Comparison of ENCODE assay signal across 10 cellular contexts in the genomic region with DNA sequence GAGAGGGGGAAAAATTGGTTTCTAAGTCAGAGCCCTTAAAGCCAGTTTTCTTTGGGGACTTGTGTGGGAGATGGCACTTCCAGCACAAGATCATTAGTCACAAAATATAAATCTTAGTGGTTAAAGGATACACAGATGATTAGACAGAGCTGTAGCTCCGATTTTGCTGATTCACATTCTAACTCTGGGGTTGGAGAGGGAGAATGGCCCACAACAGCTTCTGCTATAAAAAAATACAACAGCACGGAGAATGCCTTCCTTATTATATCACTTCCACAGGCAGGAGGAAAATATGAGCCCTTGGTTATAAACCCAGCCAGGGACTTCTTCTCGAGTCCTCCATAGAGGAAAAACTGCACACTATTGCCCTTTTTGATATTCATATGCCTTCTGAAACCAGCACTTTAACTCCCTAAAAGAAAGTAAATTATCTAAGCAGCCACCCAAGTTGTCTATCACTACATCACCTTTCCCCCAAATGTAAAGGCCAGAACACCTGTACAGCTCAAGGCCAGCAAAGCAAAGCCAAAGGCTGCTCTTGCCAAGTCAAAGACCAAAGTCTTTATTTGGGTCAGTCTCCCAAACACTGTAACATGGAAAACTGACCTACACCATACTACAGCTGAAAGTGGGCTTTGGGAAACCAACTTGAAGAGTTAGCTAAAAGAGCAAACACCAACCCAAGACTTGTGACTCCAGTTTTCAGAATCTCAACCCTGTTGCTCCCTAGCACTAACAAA. TPM values are rescaled to one million over a fixed set of nuclear protein-coding genes. Genes with fewer than 3 reads are reported as not detected.
DNase-seq lines count a peak whose midpoint lies in the region; ATAC-seq, FAIRE-seq and TF ChIP-seq lines count a peak whose summit lies in the region.
"Had no signal": no experiment of that assay in that cellular context is flagged by ENCODE, and none has a peak within 500 bp of the region (broad histone marks: within the 10 kb centered on the region; RNA-seq: fewer than 3 reads in every experiment).

No MANE protein-coding gene starts in this region.

- H3K27ac ChIP-seq in ascending aorta, result peak overlapping the region; percentile 54 to 56
- peak overlapping the region; percentile 35 to 42 for H3K27ac ChIP-seq in liver (ENCODE audit: low read depth in 1 of 2, low read length in 2 of 2)
- no peak overlapping the region for H3K27ac ChIP-seq in kidney (ENCODE audit: low read depth in 2 of 2, low read length in 2 of 2)

- peaks cover 26 to 28% of the 10 kb centered on the region in 2 donors for H3K36me3 ChIP-seq in ascending aorta
- peaks cover 4 to 15% (median 9%) of the 10 kb centered on the region in 4 donors for H3K36me3 ChIP-seq in liver (ENCODE audit: control insufficient read depth in 4 of 4, insufficient read depth in 3 of 4, low read depth in 1 of 4, low read length in 3 of 4)
- H3K36me3 ChIP-seq in kidney (ENCODE audit: control insufficient read depth in 1 of 2, insufficient read depth in 2 of 2, low read length in 2 of 2), result peaks cover 9% of the 10 kb centered on the region in 2 donors

- H3K4me1 Mint-ChIP-seq in stimulated activated naive CD8-positive, alpha-beta T cell treated with anti-CD3 and anti-CD28 coated beads, Interleukin-15, Interleukin-2, amounts not matched to agents 100 ng/mL and 50 ng/mL, for 24 hours (ENCODE audit: low read depth), result peaks cover 49% of the 10 kb centered on the region

- no peak for FAIRE-seq in kidney (lab: Jason Lieb, UNC)

- ATAC-seq in stimulated activated naive CD8-positive, alpha-beta T cell treated with anti-CD3 and anti-CD28 coated beads, Interleukin-15, Interleukin-2, amounts not matched to agents 100 U/mL and 50 U/mL, for 24 hours, result no peak

- no peaks in the 10 kb centered on the region for H3K27me3 Mint-ChIP-seq in stimulated activated naive CD8-positive, alpha-beta T cell treated with anti-CD3 and anti-CD28 coated beads, Interleukin-15, Interleukin-2, amounts not matched to agents 100 ng/mL and 50 ng/mL, for 24 hours

- H3K27me3 ChIP-seq in ascending aorta (no peaks in the 10 kb centered on the region), liver (ENCODE audit: control insufficient read depth in 4 of 4, insufficient read depth in 4 of 4, low read length in 3 of 4) (no peaks in the 10 kb centered on the region)
- H3K27me3 ChIP-seq: sigmoid colon had no signal

- no peak overlapping the region for H3K4me3 Mint-ChIP-seq in stimulated activated naive CD8-positive, alpha-beta T cell treated with anti-CD3 and anti-CD28 coated beads, Interleukin-15, Interleukin-2, amounts not matched to agents 100 ng/mL and 50 ng/mL, for 24 hours

- no peak for TF ChIP-seq CTCF in ascending aorta (IDR thresholded peaks at IDR 0.05)
- TF ChIP-seq CTCF in liver (IDR thresholded peaks at IDR 0.05; ENCODE audit: low read depth, low read length, missing input control), result no peak
- TF ChIP-seq CTCF in kidney (IDR thresholded peaks at IDR 0.05; ENCODE audit: borderline replicate concordance, extremely low read depth, insufficient read depth), result no peak

- intact Hi-C loops in ascending aorta (cut with DNase I), result no loop called here
- intact Hi-C loops in kidney (cut with DNase I), result no loop called here

- H3K9me3 Mint-ChIP-seq in stimulated activated naive CD8-positive, alpha-beta T cell treated with anti-CD3 and anti-CD28 coated beads, Interleukin-15, Interleukin-2, amounts not matched to agents 100 ng/mL and 50 ng/mL, for 24 hours, result no peaks in the 10 kb centered on the region

- peaks cover 39% of the 10 kb centered on the region for H3K36me3 Mint-ChIP-seq in stimulated activated naive CD8-positive, alpha-beta T cell treated with anti-CD3 and anti-CD28 coated beads, Interleukin-15, Interleukin-2, amounts not matched to agents 100 ng/mL and 50 ng/mL, for 24 hours (ENCODE audit: low read depth)

- H3K9ac ChIP-seq in liver (ENCODE audit: low read depth in 1 of 2, low read length in 2 of 2), result no peak overlapping the region
- H3K9ac ChIP-seq in kidney (ENCODE audit: low read length in 2 of 2), result no peak overlapping the region

- DNase-seq in stimulated activated naive CD8-positive, alpha-beta T cell treated with anti-CD3 and anti-CD28 coated beads, Interleukin-15, Interleukin-2, amounts not matched to agents 100 U/mL and 50 U/mL, for 24 hours, result no peak
- DNase-seq in ascending aorta (ENCODE audit: low spot score in 2 of 2), result no peak
- no peak for DNase-seq in cerebellum (ENCODE audit: low spot score)
- DNase-seq in activated CD8-positive, alpha-beta memory T cell treated with anti-CD3 and anti-CD28 coated beads, Interleukin-2, amount 50 U/mL, for 48 hours, result no peak
- no peak for DNase-seq in medulla oblongata (ENCODE audit: extremely low spot score)
- DNase-seq in kidney, result no peak
- DNase-seq: NCI-H526, sigmoid colon had no signal

- H3K4me3 ChIP-seq in ascending aorta, result peak overlapping the region in 1 of 2 donors; percentile 9
- H3K4me3 ChIP-seq in liver (ENCODE audit: low read depth in 1 of 3, low read length in 3 of 3), result no peak overlapping the region
- H3K4me3 ChIP-seq in kidney (ENCODE audit: low read length in 2 of 2), result no peak overlapping the region
- H3K4me3 ChIP-seq: sigmoid colon had no signal

- H3K9me3 ChIP-seq in ascending aorta (no peaks in the 10 kb centered on the region), liver (ENCODE audit: control insufficient read depth in 4 of 4, low read length in 3 of 4) (no peaks in the 10 kb centered on the region), kidney (ENCODE audit: control insufficient read depth in 1 of 2, low read length in 2 of 2) (no peaks in the 10 kb centered on the region)
- H3K9me3 ChIP-seq: sigmoid colon had no signal

- WGBS in liver, result 56% methylated on average over 3 of the region's 3 CpGs

- TF ChIP-seq RAD21 in liver (IDR thresholded peaks at IDR 0.05), result no peak

- H3K4me1 ChIP-seq in ascending aorta (peaks cover 14 to 32% of the 10 kb centered on the region in 2 donors), liver (ENCODE audit: control insufficient read depth in 4 of 4, insufficient read depth in 4 of 4, low read length in 3 of 4) (peaks cover 15 to 50% (median 41%) of the 10 kb centered on the region in 4 donors), kidney (ENCODE audit: control insufficient read depth in 1 of 2, insufficient read depth in 1 of 2, low read depth in 1 of 2, low read length in 2 of 2) (peaks cover 0 to 2% of the 10 kb centered on the region in 2 donors)

- peak overlapping the region; percentile 56 for H3K27ac Mint-ChIP-seq in stimulated activated naive CD8-positive, alpha-beta T cell treated with anti-CD3 and anti-CD28 coated beads, Interleukin-15, Interleukin-2, amounts not matched to agents 100 ng/mL and 50 ng/mL, for 24 hours

TF ChIP-seq in liver, 16 proteins besides CTCF, POLR2A, EP300 and RAD21 (continues in another document):
- TF ChIP-seq REST (IDR thresholded peaks at IDR 0.05), result peak; percentile 55
- TF ChIP-seq NR2F2 (IDR thresholded peaks at IDR 0.05), result no peak
- TF ChIP-seq FOXA2 (IDR thresholded peaks at IDR 0.05), result peak; percentile 57
- peak; percentile 65 for TF ChIP-seq YY1 (IDR thresholded peaks at IDR 0.05)
- no peak for TF ChIP-seq FOXA1 (IDR thresholded peaks at IDR 0.05)
- TF ChIP-seq HNF4G (IDR thresholded peaks at IDR 0.05), result peak; percentile 49
- TF ChIP-seq RXRA (IDR thresholded peaks at IDR 0.05), result peak; percentile 72 to 89

RNA-seq across cellular contexts. Expression of gene MRPL14, which starts 10.4 kb away (rescaled TPM):
- total RNA-seq in ascending aorta, result 61.8 TPM
- 10 to 100 TPM; 34.6 to 36.9 TPM for total RNA-seq in liver
- polyA plus RNA-seq in liver, result 100 to 1,000 TPM in 1 of 2 donors, 10 to 100 TPM in 1; 44.9 to 118 TPM
- 25.0 TPM for total RNA-seq in cerebellum
- total RNA-seq in kidney, result 27.9 TPM
- 71.5 TPM for polyA plus RNA-seq in kidney (ENCODE audit: insufficient read depth, low read depth, low replicate concordance)

RNA-seq across cellular contexts. Expression of gene TMEM63B, which starts 10.5 kb away (rescaled TPM):
- 9.6 TPM for total RNA-seq in ascending aorta
- 10 to 100 TPM; 53.8 to 64.9 TPM for total RNA-seq in liver
- 10 to 100 TPM in 1 of 2 donors, 1 to 10 TPM in 1; 9.6 to 21.4 TPM for polyA plus RNA-seq in liver
- 32.7 TPM for total RNA-seq in cerebellum
- 27.3 TPM for total RNA-seq in kidney
- 18.2 TPM for polyA plus RNA-seq in kidney (ENCODE audit: insufficient read depth, low read depth, low replicate concordance)

RNA-seq across cellular contexts. Expression of gene CAPN11, which starts 41.8 kb away (rescaled TPM):
- total RNA-seq in ascending aorta (0.43 TPM), liver (under 1 TPM; 0.08 to 0.19 TPM), cerebellum (not detected), kidney (2.3 TPM)
- polyA plus RNA-seq in liver (under 1 TPM in 1 of 2 donors, not detected in 1; 0.09 TPM), kidney (ENCODE audit: insufficient read depth, low read depth, low replicate concordance) (0.39 TPM)

Comparison
In these comparisons a context has a peak if more than half of its experiments do, and no peak if none do; other contexts are left out.
1. H3K27ac ChIP-seq: peak in ascending aorta (2 of 2) and liver (2 of 2); none in kidney (0 of 2).